In the genomic region with DNA sequence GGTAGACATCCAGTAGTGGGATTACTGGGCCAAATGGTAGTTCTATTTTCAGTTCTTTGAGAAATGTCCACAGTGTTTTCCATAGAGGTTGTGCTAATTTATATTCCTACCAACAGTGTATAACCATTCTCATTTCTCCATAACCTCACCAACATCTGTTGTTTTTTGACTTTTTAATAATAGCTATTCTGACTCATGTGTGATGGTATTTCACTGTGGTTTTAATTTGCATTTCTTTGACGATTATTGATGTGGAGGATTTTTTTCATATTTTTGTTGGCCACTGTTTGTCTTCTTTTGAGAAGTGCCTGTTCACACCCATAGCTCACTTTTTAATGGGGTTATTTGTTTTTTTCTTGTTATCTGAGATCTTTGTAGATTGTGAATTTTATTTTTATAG, we compare ENCODE assay signal across 22 cellular contexts.
A peak's percentile ranks its signal among the peaks of the same experiment; 100 is the strongest.
DNase-seq lines count a peak whose midpoint lies in the region; ATAC-seq lines count a peak whose summit lies in the region.
"Had no signal": no experiment of that assay in that cellular context is flagged by ENCODE, and none has a peak within 500 bp of the region (broad histone marks: within the 10 kb centered on the region; RNA-seq: fewer than 3 reads in every experiment).

No MANE protein-coding gene starts in this region.

- ATAC-seq in HG03159 (IDR thresholded peaks at IDR 0.05; ENCODE audit: unreplicated experiment) (no peak), HG03196 (IDR thresholded peaks at IDR 0.05; ENCODE audit: unreplicated experiment) (no peak)
- ATAC-seq: esophagus mucosa; left colon; natural killer cell treated with Interleukin-12 subunit alpha and Interleukin-12 subunit beta and Interleukin-15 and Interleukin-18, amount 100 ng/mL, for 72 hours; sciatic nerve; T-helper 17 cell had no signal

- DNase-seq in HCEC 1CT (peak; percentile 55), amniotic epithelial cell (ENCODE audit: low read depth) (peak; percentile 31), fibroblast of peridontal ligament (ENCODE audit: extremely low read depth) (peak; percentile 50), stromal cell of bone marrow (ENCODE audit: low read depth) (peak; percentile 24), cortex of kidney (lab: John Stamatoyannopoulos, UW) (no peak)
- DNase-seq: activated CD4-positive, alpha-beta T cell treated with anti-CD3 and anti-CD28 coated beads for 4 hours; activated naive CD4-positive, alpha-beta T cell treated with anti-CD3 and anti-CD28 coated beads, Interleukin-2, amount 50 U/mL, for 16 hours; anterior cingulate cortex; CD8-positive, alpha-beta memory T cell; effector CD8-positive, alpha-beta T cell; head of caudate nucleus; left colon; NCI-H1417 treated with DMSO at 0.1 percent for 48 hours; NCI-H524; Peyer's patch; T-helper 17 cell; uterus had no signal
